Comparison of ENCODE assay signal across 15 cellular contexts in the genomic region with DNA sequence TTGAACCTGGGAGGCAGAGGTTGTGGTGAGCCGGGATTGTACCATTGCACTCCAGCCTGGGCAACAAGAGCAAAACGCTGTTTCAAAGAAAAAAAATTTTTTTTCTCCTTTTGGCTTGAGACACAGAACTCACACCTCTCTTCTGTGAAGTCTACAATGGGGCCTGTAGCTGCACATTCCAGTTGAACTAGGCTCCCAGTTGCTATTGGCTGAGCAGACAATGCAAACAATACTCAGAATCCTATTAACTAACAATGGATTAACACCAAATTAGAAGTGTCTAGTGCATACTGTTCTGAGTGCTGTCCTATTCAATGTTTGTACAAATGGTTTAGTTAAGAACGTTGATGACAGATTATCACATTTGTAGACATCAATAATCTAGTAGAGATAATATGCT. TPM values are rescaled to one million over a fixed set of nuclear protein-coding genes. Genes with fewer than 3 reads are reported as not detected.
A peak's percentile ranks its signal among the peaks of the same experiment; 100 is the strongest.
DNase-seq lines count a peak whose midpoint lies in the region; ATAC-seq and TF ChIP-seq lines count a peak whose summit lies in the region.
"Had no signal": no experiment of that assay in that cellular context is flagged by ENCODE, and none has a peak within 500 bp of the region (broad histone marks: within the 10 kb centered on the region; RNA-seq: fewer than 3 reads in every experiment).

No MANE protein-coding gene starts in this region.

- DNase-seq in CD4-positive, alpha-beta memory T cell = no peak
- DNase-seq in HCT116 (ENCODE audit: low read depth, low spot score) (no peak), NCI-H187 treated with DMSO at 0.1 percent for 48 hours (lab: John Stamatoyannopoulos, UW) (no peak), DMS 273 (lab: John Stamatoyannopoulos, UW; ENCODE audit: unreplicated experiment) (no peak)
- no peak for DNase-seq in activated CD4-positive, alpha-beta T cell treated with anti-CD3 and anti-CD28 coated beads for 4 hours
- DNase-seq: BE2C, DMS153, NCI-H1105 treated with DMSO at 0.1 percent for 48 hours, NCI-H1694 treated with DMSO at 0.1 percent for 48 hours, NCI-H345, NCI-H526, SJCRH30 had no signal

- H3K27ac ChIP-seq in CD4-positive, alpha-beta memory T cell (ENCODE audit: low read depth, low read length) = no peak overlapping the region
- H3K27ac ChIP-seq in HCT116 (ENCODE audit: low read depth, low read length) (no peak overlapping the region), neutrophil (peak overlapping the region; percentile 69)
- H3K27ac ChIP-seq: SJCRH30 had no signal

- TF ChIP-seq CTCF in HCT116 (IDR thresholded peaks at IDR 0.05 in 2 of 3, conservative IDR thresholded peaks at IDR 0.05 in 1 of 3; ENCODE audit: borderline replicate concordance in 1 of 3, insufficient read depth in 1 of 3, low read depth in 2 of 3, low read length in 2 of 3) = no peak
- no peak for TF ChIP-seq CTCF in brain (conservative IDR thresholded peaks at IDR 0.05)
- no peak for TF ChIP-seq CTCF in neutrophil (IDR thresholded peaks at IDR 0.05)

- no peaks in the 10 kb centered on the region for H3K9me3 Mint-ChIP-seq in CD4-positive, alpha-beta memory T cell
- no peaks in the 10 kb centered on the region for H3K9me3 Mint-ChIP-seq in brain
- H3K9me3 Mint-ChIP-seq: IgD-negative memory B cell had no signal

- CTCF ChIA-PET in CD4-positive, alpha-beta memory T cell (lab: Charles Lee; ENCODE audit: partially characterized antibody) = interaction anchor here (1.6 kb wide), 1 partner anchor 36 kb away, joined by 4 read pairs; no protein-coding TSS in a partner anchor
- CTCF ChIA-PET in HCT116 (lab: Charles Lee) = no interaction called here

- no peak for TF ChIP-seq RAD21 in HCT116 (IDR thresholded peaks at IDR 0.05; ENCODE audit: low read depth)

- H3K4me3 ChIP-seq in CD4-positive, alpha-beta memory T cell (ENCODE audit: low read length in 2 of 2) = no peak overlapping the region
- H3K4me3 ChIP-seq in HCT116 (replicated peaks in 1 of 2; ENCODE audit: low read depth in 1 of 2, low read length in 2 of 2) = no peak overlapping the region
- H3K4me3 ChIP-seq in neutrophil (ENCODE audit: low read depth in 1 of 2, low read length in 1 of 2) = no peak overlapping the region
- H3K4me3 ChIP-seq: SJCRH30 had no signal

- H3K36me3 Mint-ChIP-seq in CD4-positive, alpha-beta memory T cell = peaks cover 8 to 12% of the 10 kb centered on the region in 2 donors
- peaks cover 50% of the 10 kb centered on the region for H3K36me3 Mint-ChIP-seq in brain

- intact Hi-C loops in CD4-positive, alpha-beta memory T cell (cut with micrococcal nuclease) = no loop called here
- intact Hi-C loops in HCT116 (cut with micrococcal nuclease) = no loop called here

- peak overlapping the region; percentile 59 to 95 (median 70) for H3K27ac Mint-ChIP-seq in CD4-positive, alpha-beta memory T cell
- H3K27ac Mint-ChIP-seq in brain = peak overlapping the region in 3 of 5 experiments; percentile 3 to 62 (median 60)

- H3K9me2 ChIP-seq in HCT116 (ENCODE audit: insufficient read depth) = no peaks in the 10 kb centered on the region

- no peak overlapping the region for H2AFZ ChIP-seq in HCT116 (ENCODE audit: low read depth, low read length, poor library complexity, severe bottlenecking)

- no TSS peak for BruUV-seq in HCT116 (replicated peaks; lab: Mats Ljungman, UMichigan)

- H3K36me3 ChIP-seq in CD4-positive, alpha-beta memory T cell (ENCODE audit: insufficient read depth, low read length) = no peaks in the 10 kb centered on the region
- H3K36me3 ChIP-seq in HCT116 (ENCODE audit: control insufficient read depth in 1 of 2, insufficient read depth in 2 of 2, low read length in 2 of 2) = no peaks in the 10 kb centered on the region
- peaks cover 11% of the 10 kb centered on the region for H3K36me3 ChIP-seq in neutrophil
- H3K36me3 ChIP-seq: BE2C, SJCRH30 had no signal

- no peaks in the 10 kb centered on the region for H4K20me1 ChIP-seq in HCT116 (ENCODE audit: insufficient read depth)

- H3K27me3 ChIP-seq in CD4-positive, alpha-beta memory T cell (ENCODE audit: insufficient read depth, low read length) = no peaks in the 10 kb centered on the region
- H3K27me3 ChIP-seq in HCT116 (ENCODE audit: insufficient read depth, low read length) = no peaks in the 10 kb centered on the region
- H3K27me3 ChIP-seq in neutrophil = no peaks in the 10 kb centered on the region
- H3K27me3 ChIP-seq: BE2C, SJCRH30 had no signal

- no peaks in the 10 kb centered on the region for H3K79me2 ChIP-seq in HCT116 (ENCODE audit: insufficient read depth, low read length)

- peak overlapping the region in 2 of 8 donors; percentile 15 to 31 for H3K4me3 Mint-ChIP-seq in CD4-positive, alpha-beta memory T cell
- no peak overlapping the region for H3K4me3 Mint-ChIP-seq in brain
- H3K4me3 Mint-ChIP-seq: IgD-negative memory B cell had no signal

- no peak for TF ChIP-seq POLR2A in HCT116 (IDR thresholded peaks at IDR 0.05; ENCODE audit: borderline replicate concordance, extremely low read depth, insufficient read depth, insufficient read length)

- no peak for ATAC-seq in HCT116

- H3K9ac ChIP-seq in HCT116 (ENCODE audit: low read length) = no peak overlapping the region

- peaks cover 8% of the 10 kb centered on the region for H3K4me1 ChIP-seq in CD4-positive, alpha-beta memory T cell (ENCODE audit: insufficient read depth, low read length)
- H3K4me1 ChIP-seq in HCT116 (ENCODE audit: control insufficient read depth in 1 of 2, insufficient read depth in 2 of 2, low read length in 2 of 2) (peaks cover 7 to 42% of the 10 kb centered on the region in 2 experiments; a peak in 3 of 4 replicates), neutrophil (ENCODE audit: control insufficient read depth in 1 of 2, insufficient read depth in 1 of 2, low read depth in 1 of 2, low read length in 1 of 2) (peaks cover 39 to 40% of the 10 kb centered on the region in 2 experiments)
- H3K4me1 ChIP-seq: BE2C had no signal

- peak overlapping the region; percentile 24; the same call in 1 of the 2 replicates for H3K4me2 ChIP-seq in HCT116 (ENCODE audit: low read length)

- no peaks in the 10 kb centered on the region for H3K27me3 Mint-ChIP-seq in CD4-positive, alpha-beta memory T cell
- peaks cover 5% of the 10 kb centered on the region for H3K27me3 Mint-ChIP-seq in brain
- H3K27me3 Mint-ChIP-seq: IgD-negative memory B cell had no signal

- no peaks in the 10 kb centered on the region for H3K9me3 ChIP-seq in CD4-positive, alpha-beta memory T cell (ENCODE audit: control insufficient read depth in 1 of 2, low read length in 2 of 2)
- H3K9me3 ChIP-seq in HCT116 (ENCODE audit: control insufficient read depth in 1 of 2, insufficient read depth in 1 of 2, low read depth in 1 of 2, low read length in 2 of 2) (no peaks in the 10 kb centered on the region), neutrophil (no peaks in the 10 kb centered on the region)
- H3K9me3 ChIP-seq: BE2C, SJCRH30 had no signal

- POLR2A ChIA-PET in CD4-positive, alpha-beta memory T cell (lab: Charles Lee; ENCODE audit: partially characterized antibody) = interaction anchor here (0.9 to 2.4 kb wide), 2 partner anchors 19 to 36 kb away, joined by 3 to 8 read pairs; no protein-coding TSS in a partner anchor
- POLR2A ChIA-PET in HCT116 (lab: Charles Lee) = interaction anchor here (3.4 kb wide), 1 partner anchor 17 kb away, joined by 18 read pairs; the partner anchor contains the start of gene MCL1

- RAD21 ChIA-PET in HCT116 (lab: Charles Lee; ENCODE audit: low non-redundant PET in 1 of 2, low total read pairs in 2 of 2, uncharacterized antibody in 2 of 2, unreplicated experiment in 2 of 2) = no interaction called here

- peaks cover 10 to 13% (median 12%) of the 10 kb centered on the region in 4 donors for H3K4me1 Mint-ChIP-seq in CD4-positive, alpha-beta memory T cell
- H3K4me1 Mint-ChIP-seq in brain = no peaks in the 10 kb centered on the region

TF ChIP-seq in HCT116, 20 proteins besides CTCF, POLR2A, EP300 and RAD21 (continues in another document):
- TF ChIP-seq YY1 (IDR thresholded peaks at IDR 0.05; ENCODE audit: extremely low read depth, insufficient replicate concordance, low read depth, low read length) (no peak), TCF7L2 (IDR thresholded peaks at IDR 0.05; ENCODE audit: borderline replicate concordance, extremely low read depth, insufficient read depth, insufficient read length) (no peak), SIN3A (IDR thresholded peaks at IDR 0.05; ENCODE audit: low read depth) (no peak), POLR2AphosphoS5 (IDR thresholded peaks at IDR 0.05; ENCODE audit: low read depth, low read length) (no peak), FOSL1 (IDR thresholded peaks at IDR 0.05; ENCODE audit: low read depth) (no peak), EGR1 (IDR thresholded peaks at IDR 0.05; ENCODE audit: low read depth) (no peak)
- TF ChIP-seq, protein P1, sequence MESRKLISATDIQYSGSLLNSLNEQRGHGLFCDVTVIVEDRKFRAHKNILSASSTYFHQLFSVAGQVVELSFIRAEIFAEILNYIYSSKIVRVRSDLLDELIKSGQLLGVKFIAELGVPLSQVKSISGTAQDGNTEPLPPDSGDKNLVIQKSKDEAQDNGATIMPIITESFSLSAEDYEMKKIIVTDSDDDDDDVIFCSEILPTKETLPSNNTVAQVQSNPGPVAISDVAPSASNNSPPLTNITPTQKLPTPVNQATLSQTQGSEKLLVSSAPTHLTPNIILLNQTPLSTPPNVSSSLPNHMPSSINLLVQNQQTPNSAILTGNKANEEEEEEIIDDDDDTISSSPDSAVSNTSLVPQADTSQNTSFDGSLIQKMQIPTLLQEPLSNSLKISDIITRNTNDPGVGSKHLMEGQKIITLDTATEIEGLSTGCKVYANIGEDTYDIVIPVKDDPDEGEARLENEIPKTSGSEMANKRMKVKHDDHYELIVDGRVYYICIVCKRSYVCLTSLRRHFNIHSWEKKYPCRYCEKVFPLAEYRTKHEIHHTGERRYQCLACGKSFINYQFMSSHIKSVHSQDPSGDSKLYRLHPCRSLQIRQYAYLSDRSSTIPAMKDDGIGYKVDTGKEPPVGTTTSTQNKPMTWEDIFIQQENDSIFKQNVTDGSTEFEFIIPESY (IDR thresholded peaks at IDR 0.05; ENCODE audit: extremely low read depth, insufficient replicate concordance, low read length) = no peak

RNA-seq across cellular contexts. Expression of gene MCL1, which starts 17.6 kb away (rescaled TPM):
- 100 to 1,000 TPM; 314 to 331 TPM for total RNA-seq in CD4-positive, alpha-beta memory T cell
- polyA plus RNA-seq in CD4-positive, alpha-beta memory T cell = 100 to 1,000 TPM; 116 to 207 TPM
- 146 TPM for total RNA-seq in HCT116 (2021; ENCODE audit: unreplicated experiment)
- polyA plus RNA-seq in HCT116 (2012) = 91.8 and 97.3 TPM in 2 replicates
- polyA plus RNA-seq in brain (ENCODE audit: insufficient read depth, low read depth, low replicate concordance) = 95.9 TPM

RNA-seq across cellular contexts. Expression of gene ENSA, which starts 32.4 kb away (rescaled TPM):
- 100 to 1,000 TPM in 1 of 2 experiments, 10 to 100 TPM in 1; 99.7 to 101 TPM for total RNA-seq in CD4-positive, alpha-beta memory T cell
- polyA plus RNA-seq in CD4-positive, alpha-beta memory T cell = 10 to 100 TPM; 52.4 to 55.2 TPM
- 130 TPM for total RNA-seq in HCT116 (2021; ENCODE audit: unreplicated experiment)
- polyA plus RNA-seq in HCT116 (2012) = 73.2 and 101 TPM in 2 replicates
- 332 TPM for polyA plus RNA-seq in brain (ENCODE audit: insufficient read depth, low read depth, low replicate concordance)

RNA-seq across cellular contexts. Expression of gene ADAMTSL4, which starts 47.8 kb away (rescaled TPM):
- total RNA-seq in CD4-positive, alpha-beta memory T cell = under 1 TPM; 0.23 to 0.33 TPM
- under 1 TPM in 1 of 2 donors, not detected in 1; 0.24 TPM for polyA plus RNA-seq in CD4-positive, alpha-beta memory T cell
- total RNA-seq in HCT116 (2021; ENCODE audit: unreplicated experiment) = 4.3 TPM
- 2.5 and 4.3 TPM in 2 replicates for polyA plus RNA-seq in HCT116 (2012)
- polyA plus RNA-seq in brain (ENCODE audit: insufficient read depth, low read depth, low replicate concordance) = 2.4 TPM
- total RNA-seq: SJCRH30 had no signal
